28 cellular contexts compared by ENCODE assay signal in the genomic region with DNA sequence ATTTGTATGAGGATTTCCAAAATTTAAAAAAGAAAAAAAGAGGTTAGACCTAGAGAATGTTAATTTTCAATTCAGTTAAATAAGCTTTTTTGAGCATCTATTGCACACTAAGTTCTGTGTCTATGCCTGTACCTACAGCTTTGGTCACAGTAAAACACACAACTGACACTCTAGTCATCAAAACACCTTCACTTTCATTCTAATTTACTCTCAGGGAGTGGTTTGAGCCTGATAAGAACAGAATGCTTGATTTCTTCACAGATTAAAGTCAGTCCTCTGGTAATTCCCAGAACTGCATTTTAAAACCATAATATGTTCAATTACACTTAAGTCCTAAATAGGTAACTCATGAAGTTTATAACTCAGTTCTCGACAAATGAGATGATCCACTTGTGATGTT. TPM values are rescaled to one million over a fixed set of nuclear protein-coding genes. Genes with fewer than 3 reads are reported as not detected.
"Had no signal": no experiment of that assay in that cellular context is flagged by ENCODE, and none has a peak within 500 bp of the region (broad histone marks: within the 10 kb centered on the region; RNA-seq: fewer than 3 reads in every experiment).

No MANE protein-coding gene starts in this region.

- H3K4me1 Mint-ChIP-seq: endodermal cell; naive thymus-derived CD4-positive, alpha-beta T cell had no signal

- H3K4me3 ChIP-seq: colonic mucosa, esophagus squamous epithelium, gastrocnemius medialis, heart right ventricle, lower lobe of right lung had no signal

- H3K9me3 ChIP-seq: colonic mucosa, esophagus squamous epithelium, gastrocnemius medialis, heart right ventricle, lower lobe of right lung had no signal

- H3K36me3 Mint-ChIP-seq: mesothelial cell of epicardium; naive thymus-derived CD4-positive, alpha-beta T cell had no signal

- H3K27ac ChIP-seq: epithelial cell of prostate, esophagus squamous epithelium, gastrocnemius medialis, heart right ventricle, lower lobe of right lung had no signal

- H3K9me3 Mint-ChIP-seq: dendritic cell treated with granulocyte-macrophage colony-stimulating factor and Interleukin-4, amounts not matched to agents 40 ng/mL and 50 ng/mL, for 4 days; effector memory CD8-positive, alpha-beta T cell; endodermal cell; mesothelial cell of epicardium; naive thymus-derived CD4-positive, alpha-beta T cell had no signal

- H3K4me1 ChIP-seq: colonic mucosa, esophagus squamous epithelium, gastrocnemius medialis, heart right ventricle, lower lobe of right lung had no signal

- H3K27me3 Mint-ChIP-seq: dendritic cell treated with granulocyte-macrophage colony-stimulating factor and Interleukin-4, amounts not matched to agents 40 ng/mL and 50 ng/mL, for 4 days had no signal

- H3K36me3 ChIP-seq: colonic mucosa, esophagus squamous epithelium, gastrocnemius medialis, heart right ventricle, lower lobe of right lung had no signal

- DNase-seq: colonic mucosa; cortex of kidney; effector CD8-positive, alpha-beta T cell; effector memory CD8-positive, alpha-beta T cell; endodermal cell; erythroblast; esophagus squamous epithelium; foreskin fibroblast; foreskin melanocyte; gastrocnemius medialis; glutamatergic neuron; head of caudate nucleus; heart right ventricle; hippocampal formation; left cardiac atrium; left ventricle myocardium superior; lower lobe of right lung; mesenchymal stem cell; naive thymus-derived CD4-positive, alpha-beta T cell had no signal

- H3K27ac Mint-ChIP-seq: dendritic cell treated with granulocyte-macrophage colony-stimulating factor and Interleukin-4, amounts not matched to agents 40 ng/mL and 50 ng/mL, for 4 days; effector memory CD8-positive, alpha-beta T cell; endodermal cell; mesothelial cell of epicardium; naive thymus-derived CD4-positive, alpha-beta T cell had no signal

- H3K27me3 ChIP-seq: colonic mucosa, esophagus squamous epithelium, gastrocnemius medialis, heart right ventricle had no signal

- ATAC-seq: effector memory CD8-positive, alpha-beta T cell; esophagus mucosa; gastrocnemius medialis; heart right ventricle; left cardiac atrium; left lobe of liver; left ventricle myocardium superior; naive thymus-derived CD4-positive, alpha-beta T cell had no signal

- H3K4me3 Mint-ChIP-seq: dendritic cell treated with granulocyte-macrophage colony-stimulating factor and Interleukin-4, amounts not matched to agents 40 ng/mL and 50 ng/mL, for 4 days; effector memory CD8-positive, alpha-beta T cell; endodermal cell; mesothelial cell of epicardium; naive thymus-derived CD4-positive, alpha-beta T cell had no signal

RNA-seq across cellular contexts. Expression of gene SLC5A8, which starts 9.2 kb away (rescaled TPM):
- total RNA-seq: endodermal cell; esophagus mucosa; gastrocnemius medialis; glomerular endothelial cell; heart right ventricle; kidney epithelial cell; left cardiac atrium; left lobe of liver; left ventricle myocardium superior; lung microvascular endothelial cell; mesothelial cell of epicardium; naive thymus-derived CD4-positive, alpha-beta T cell had no signal
- polyA plus RNA-seq: heart right ventricle; keratinocyte; naive thymus-derived CD4-positive, alpha-beta T cell had no signal
